Comparison of ENCODE assay signal across 7 cellular contexts in genomic region chr20:33731693-33732165, GRCh38.
DNase-seq lines count a peak whose midpoint lies in the region; ATAC-seq and TF ChIP-seq lines count a peak whose summit lies in the region.

ZNF341 (plus strand) TSS chr20:33731996; CDS start chr20:33732022, 26 bp downstream.

- TF ChIP-seq CTCF in astrocyte of the spinal cord (IDR thresholded peaks at IDR 0.05; ENCODE audit: low read depth, low read length): peak; percentile 81

- peak; percentile 68 for ATAC-seq in GM18511 (IDR thresholded peaks at IDR 0.05; ENCODE audit: unreplicated experiment)
- peak; percentile 61 for ATAC-seq in HG02938 (IDR thresholded peaks at IDR 0.05; ENCODE audit: unreplicated experiment)

- H3K4me3 ChIP-seq in astrocyte of the spinal cord (ENCODE audit: low read depth, low read length): peak within 1 kb of the TSS; percentile 51

- DNase-seq in NCI-H1694 treated with DMSO at 0.1 percent for 48 hours (lab: John Stamatoyannopoulos, UW): peak; percentile 73
- DNase-seq in T1000 (lab: John Stamatoyannopoulos, UW): peak; percentile 92
- peak; percentile 81 for DNase-seq in astrocyte of the spinal cord (ENCODE audit: low read depth, low spot score)
- peak; percentile 83 for DNase-seq in inferior parietal cortex (ENCODE audit: extremely low spot score)
- DNase-seq in stimulated activated CD4-positive, alpha-beta T cell treated with anti-CD3 and anti-CD28 coated beads, Interleukin-12 subunit alpha, Interleukin-12 subunit beta, amount 100 ng/mL, for 24 hours (ENCODE audit: low read depth in 2 of 2): peak; percentile 74 to 84

- in situ Hi-C loops in astrocyte of the spinal cord (cut with HindIII; ENCODE audit: low sequenced_read_pairs): no loop called here

Comparison
In these comparisons a context has a peak if more than half of its experiments do, and no peak if none do; other contexts are left out.
1. Peak in every context shown above with its lines: DNase-seq, ATAC-seq and H3K4me3 ChIP-seq.